ENCODE assay signal across 2 cellular contexts in the genomic region with DNA sequence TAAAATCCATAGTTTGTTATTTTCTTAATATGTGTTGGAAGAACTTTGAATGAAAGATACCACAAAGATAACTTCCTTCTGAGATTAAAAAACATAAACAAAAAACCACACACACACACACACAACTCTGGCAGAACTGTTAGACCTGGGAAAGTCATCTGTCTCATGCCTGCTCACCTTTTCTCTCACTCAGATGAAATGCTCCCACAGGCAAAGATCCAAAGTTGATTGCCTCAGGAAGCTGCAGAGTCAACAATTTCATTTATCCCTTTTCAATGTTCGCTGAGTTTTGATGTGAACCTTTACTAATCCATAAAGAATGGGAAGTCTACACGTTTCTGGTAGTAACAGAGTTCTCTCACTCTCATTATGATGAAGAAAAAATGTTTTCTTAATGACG.
TF ChIP-seq lines count a peak whose summit lies in the region.

No MANE protein-coding gene starts in this region.

TF ChIP-seq in IMR-90, 13 proteins besides CTCF, POLR2A, EP300 and RAD21 (continued from another document):
- TF ChIP-seq NFE2L2 (IDR thresholded peaks at IDR 0.05; ENCODE audit: low read depth, low read length) = no peak
- TF ChIP-seq, protein P1, sequence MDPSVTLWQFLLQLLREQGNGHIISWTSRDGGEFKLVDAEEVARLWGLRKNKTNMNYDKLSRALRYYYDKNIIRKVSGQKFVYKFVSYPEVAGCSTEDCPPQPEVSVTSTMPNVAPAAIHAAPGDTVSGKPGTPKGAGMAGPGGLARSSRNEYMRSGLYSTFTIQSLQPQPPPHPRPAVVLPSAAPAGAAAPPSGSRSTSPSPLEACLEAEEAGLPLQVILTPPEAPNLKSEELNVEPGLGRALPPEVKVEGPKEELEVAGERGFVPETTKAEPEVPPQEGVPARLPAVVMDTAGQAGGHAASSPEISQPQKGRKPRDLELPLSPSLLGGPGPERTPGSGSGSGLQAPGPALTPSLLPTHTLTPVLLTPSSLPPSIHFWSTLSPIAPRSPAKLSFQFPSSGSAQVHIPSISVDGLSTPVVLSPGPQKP (IDR thresholded peaks at IDR 0.05; ENCODE audit: borderline replicate concordance, low read depth, low read length) = no peak
- TF ChIP-seq SMC3 (IDR thresholded peaks at IDR 0.05; ENCODE audit: low read depth, low read length) = no peak
- TF ChIP-seq BHLHE40 (IDR thresholded peaks at IDR 0.05; ENCODE audit: low read depth, low read length) = no peak
- TF ChIP-seq FOS (IDR thresholded peaks at IDR 0.05; ENCODE audit: low read depth, low read length) = no peak

TF ChIP-seq in WTC11, 78 proteins besides CTCF, POLR2A, EP300 and RAD21 (continued from another document):
- TF ChIP-seq SMAD3 (CRISPR knock-in tag; IDR thresholded peaks at IDR 0.05; ENCODE audit: borderline replicate concordance) (no peak), FOXK1 (CRISPR knock-in tag; IDR thresholded peaks at IDR 0.05) (no peak), CBFB (CRISPR knock-in tag; IDR thresholded peaks at IDR 0.05; ENCODE audit: low read depth) (no peak), JAZF1 (CRISPR knock-in tag; IDR thresholded peaks at IDR 0.05) (no peak), PRRX2 (CRISPR knock-in tag; IDR thresholded peaks at IDR 0.05) (no peak), ETV6 (CRISPR knock-in tag; IDR thresholded peaks at IDR 0.05) (no peak), SOX15 (CRISPR knock-in tag; IDR thresholded peaks at IDR 0.05) (no peak), FOXJ3 (CRISPR knock-in tag; IDR thresholded peaks at IDR 0.05; ENCODE audit: borderline replicate concordance) (no peak), FOXP1 (CRISPR knock-in tag; IDR thresholded peaks at IDR 0.05; ENCODE audit: borderline replicate concordance) (no peak), NR1H2 (CRISPR knock-in tag; IDR thresholded peaks at IDR 0.05) (no peak), ZNF232 (CRISPR knock-in tag; IDR thresholded peaks at IDR 0.05) (no peak), TEAD4 (CRISPR knock-in tag; IDR thresholded peaks at IDR 0.05) (no peak)
- TF ChIP-seq, protein P2, sequence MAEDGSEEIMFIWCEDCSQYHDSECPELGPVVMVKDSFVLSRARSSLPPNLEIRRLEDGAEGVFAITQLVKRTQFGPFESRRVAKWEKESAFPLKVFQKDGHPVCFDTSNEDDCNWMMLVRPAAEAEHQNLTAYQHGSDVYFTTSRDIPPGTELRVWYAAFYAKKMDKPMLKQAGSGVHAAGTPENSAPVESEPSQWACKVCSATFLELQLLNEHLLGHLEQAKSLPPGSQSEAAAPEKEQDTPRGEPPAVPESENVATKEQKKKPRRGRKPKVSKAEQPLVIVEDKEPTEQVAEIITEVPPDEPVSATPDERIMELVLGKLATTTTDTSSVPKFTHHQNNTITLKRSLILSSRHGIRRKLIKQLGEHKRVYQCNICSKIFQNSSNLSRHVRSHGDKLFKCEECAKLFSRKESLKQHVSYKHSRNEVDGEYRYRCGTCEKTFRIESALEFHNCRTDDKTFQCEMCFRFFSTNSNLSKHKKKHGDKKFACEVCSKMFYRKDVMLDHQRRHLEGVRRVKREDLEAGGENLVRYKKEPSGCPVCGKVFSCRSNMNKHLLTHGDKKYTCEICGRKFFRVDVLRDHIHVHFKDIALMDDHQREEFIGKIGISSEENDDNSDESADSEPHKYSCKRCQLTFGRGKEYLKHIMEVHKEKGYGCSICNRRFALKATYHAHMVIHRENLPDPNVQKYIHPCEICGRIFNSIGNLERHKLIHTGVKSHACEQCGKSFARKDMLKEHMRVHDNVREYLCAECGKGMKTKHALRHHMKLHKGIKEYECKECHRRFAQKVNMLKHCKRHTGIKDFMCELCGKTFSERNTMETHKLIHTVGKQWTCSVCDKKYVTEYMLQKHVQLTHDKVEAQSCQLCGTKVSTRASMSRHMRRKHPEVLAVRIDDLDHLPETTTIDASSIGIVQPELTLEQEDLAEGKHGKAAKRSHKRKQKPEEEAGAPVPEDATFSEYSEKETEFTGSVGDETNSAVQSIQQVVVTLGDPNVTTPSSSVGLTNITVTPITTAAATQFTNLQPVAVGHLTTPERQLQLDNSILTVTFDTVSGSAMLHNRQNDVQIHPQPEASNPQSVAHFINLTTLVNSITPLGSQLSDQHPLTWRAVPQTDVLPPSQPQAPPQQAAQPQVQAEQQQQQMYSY (CRISPR knock-in tag; IDR thresholded peaks at IDR 0.05) = no peak
- TF ChIP-seq, protein P3, sequence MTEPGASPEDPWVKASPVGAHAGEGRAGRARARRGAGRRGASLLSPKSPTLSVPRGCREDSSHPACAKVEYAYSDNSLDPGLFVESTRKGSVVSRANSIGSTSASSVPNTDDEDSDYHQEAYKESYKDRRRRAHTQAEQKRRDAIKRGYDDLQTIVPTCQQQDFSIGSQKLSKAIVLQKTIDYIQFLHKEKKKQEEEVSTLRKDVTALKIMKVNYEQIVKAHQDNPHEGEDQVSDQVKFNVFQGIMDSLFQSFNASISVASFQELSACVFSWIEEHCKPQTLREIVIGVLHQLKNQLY (CRISPR knock-in tag; IDR thresholded peaks at IDR 0.05) = no peak
- TF ChIP-seq, protein P4, sequence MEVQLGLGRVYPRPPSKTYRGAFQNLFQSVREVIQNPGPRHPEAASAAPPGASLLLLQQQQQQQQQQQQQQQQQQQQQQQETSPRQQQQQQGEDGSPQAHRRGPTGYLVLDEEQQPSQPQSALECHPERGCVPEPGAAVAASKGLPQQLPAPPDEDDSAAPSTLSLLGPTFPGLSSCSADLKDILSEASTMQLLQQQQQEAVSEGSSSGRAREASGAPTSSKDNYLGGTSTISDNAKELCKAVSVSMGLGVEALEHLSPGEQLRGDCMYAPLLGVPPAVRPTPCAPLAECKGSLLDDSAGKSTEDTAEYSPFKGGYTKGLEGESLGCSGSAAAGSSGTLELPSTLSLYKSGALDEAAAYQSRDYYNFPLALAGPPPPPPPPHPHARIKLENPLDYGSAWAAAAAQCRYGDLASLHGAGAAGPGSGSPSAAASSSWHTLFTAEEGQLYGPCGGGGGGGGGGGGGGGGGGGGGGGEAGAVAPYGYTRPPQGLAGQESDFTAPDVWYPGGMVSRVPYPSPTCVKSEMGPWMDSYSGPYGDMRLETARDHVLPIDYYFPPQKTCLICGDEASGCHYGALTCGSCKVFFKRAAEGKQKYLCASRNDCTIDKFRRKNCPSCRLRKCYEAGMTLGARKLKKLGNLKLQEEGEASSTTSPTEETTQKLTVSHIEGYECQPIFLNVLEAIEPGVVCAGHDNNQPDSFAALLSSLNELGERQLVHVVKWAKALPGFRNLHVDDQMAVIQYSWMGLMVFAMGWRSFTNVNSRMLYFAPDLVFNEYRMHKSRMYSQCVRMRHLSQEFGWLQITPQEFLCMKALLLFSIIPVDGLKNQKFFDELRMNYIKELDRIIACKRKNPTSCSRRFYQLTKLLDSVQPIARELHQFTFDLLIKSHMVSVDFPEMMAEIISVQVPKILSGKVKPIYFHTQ (CRISPR knock-in tag; IDR thresholded peaks at IDR 0.05) = no peak
- TF ChIP-seq, protein P5, sequence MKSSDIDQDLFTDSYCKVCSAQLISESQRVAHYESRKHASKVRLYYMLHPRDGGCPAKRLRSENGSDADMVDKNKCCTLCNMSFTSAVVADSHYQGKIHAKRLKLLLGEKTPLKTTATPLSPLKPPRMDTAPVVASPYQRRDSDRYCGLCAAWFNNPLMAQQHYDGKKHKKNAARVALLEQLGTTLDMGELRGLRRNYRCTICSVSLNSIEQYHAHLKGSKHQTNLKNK (CRISPR knock-in tag; IDR thresholded peaks at IDR 0.05) = no peak
- TF ChIP-seq, protein P6, sequence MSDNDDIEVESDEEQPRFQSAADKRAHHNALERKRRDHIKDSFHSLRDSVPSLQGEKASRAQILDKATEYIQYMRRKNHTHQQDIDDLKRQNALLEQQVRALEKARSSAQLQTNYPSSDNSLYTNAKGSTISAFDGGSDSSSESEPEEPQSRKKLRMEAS (CRISPR knock-in tag; IDR thresholded peaks at IDR 0.05) = no peak
